Comparison of ENCODE assay signal across 3 cellular contexts in genomic region chr13:104099750-104100149, GRCh38.
"Had no signal": no experiment of that assay in that cellular context is flagged by ENCODE, and none has a peak within 500 bp of the region (broad histone marks: within the 10 kb centered on the region; RNA-seq: fewer than 3 reads in every experiment).

No MANE protein-coding gene starts in this region.

- H3K4me3 ChIP-seq: GM12878 had no signal

- DNase-seq: GDM1, GF-D8 had no signal

- ATAC-seq: GM12878 had no signal
